ENCODE assay signal across 9 cellular contexts in genomic region chr22:37517826-37518450, GRCh38. TPM values are rescaled to one million over a fixed set of nuclear protein-coding genes. Genes with fewer than 3 reads are reported as not detected.
DNase-seq lines count a peak whose midpoint lies in the region; ATAC-seq and TF ChIP-seq lines count a peak whose summit lies in the region.
"Had no signal": no experiment of that assay in that cellular context is flagged by ENCODE, and none has a peak within 500 bp of the region (broad histone marks: within the 10 kb centered on the region; RNA-seq: fewer than 3 reads in every experiment).

No MANE protein-coding gene starts in this region.

- no peak overlapping the region for H3K27ac Mint-ChIP-seq in activated T-cell treated with anti-CD3 and anti-CD28 coated beads, Interleukin-2, amount 50 U/mL, for 24 hours

- no peak for TF ChIP-seq POLR2A in GM18505 (IDR thresholded peaks at IDR 0.05; ENCODE audit: borderline replicate concordance, extremely low read depth, insufficient read depth, insufficient read length)

- no peak for TF ChIP-seq CTCF in mammary epithelial cell (conservative IDR thresholded peaks at IDR 0.05 in 1 of 2, IDR thresholded peaks at IDR 0.05 in 1 of 2; ENCODE audit: extremely low read depth in 1 of 2, insufficient read depth in 1 of 2, low read depth in 1 of 2, low read length in 2 of 2)
- no peak for TF ChIP-seq CTCF in lower lobe of right lung (IDR thresholded peaks at IDR 0.05)

- 5% methylated on average over 13 of the region's 15 CpGs for WGBS in mammary epithelial cell (ENCODE audit: low coverage, missing lambda C conversion rate)

- H2AFZ ChIP-seq in mammary epithelial cell (ENCODE audit: low read depth, low read length), result no peak overlapping the region

- CTCF ChIA-PET in mammary epithelial cell (lab: Charles Lee; ENCODE audit: low non-redundant PET), result no interaction called here

- no peaks in the 10 kb centered on the region for H3K9me3 Mint-ChIP-seq in activated T-cell treated with anti-CD3 and anti-CD28 coated beads, Interleukin-2, amount 50 U/mL, for 24 hours

- H3K9me3 ChIP-seq in mammary epithelial cell (replicated peaks; ENCODE audit: insufficient read depth, low read length), result no peaks in the 10 kb centered on the region
- H3K9me3 ChIP-seq in lower lobe of right lung, result no peaks in the 10 kb centered on the region
- H3K9me3 ChIP-seq in subcutaneous abdominal adipose tissue (ENCODE audit: control insufficient read depth in 5 of 5, low read length in 5 of 5), result no peaks in the 10 kb centered on the region

- H3K27me3 ChIP-seq in mammary epithelial cell (ENCODE audit: insufficient read depth, low read length), result no peaks in the 10 kb centered on the region
- peaks cover 22% of the 10 kb centered on the region for H3K27me3 ChIP-seq in lower lobe of right lung (ENCODE audit: low read depth)
- H3K27me3 ChIP-seq in subcutaneous abdominal adipose tissue (ENCODE audit: control insufficient read depth in 5 of 5, insufficient read depth in 4 of 5, low read length in 5 of 5), result peaks cover 9 to 38% (median 28%) of the 10 kb centered on the region in 5 donors

- no peak for ATAC-seq in lower lobe of right lung
- ATAC-seq in HG03460 (IDR thresholded peaks at IDR 0.05; ENCODE audit: unreplicated experiment), result no peak
- no peak for ATAC-seq in HG03045 (IDR thresholded peaks at IDR 0.05; ENCODE audit: unreplicated experiment)
- ATAC-seq in GM18505 (IDR thresholded peaks at IDR 0.05; ENCODE audit: unreplicated experiment), result no peak

- DNase-seq in activated T-cell treated with anti-CD3 and anti-CD28 coated beads, Interleukin-2, amount 50 U/mL, for 24 hours, result no peak
- DNase-seq in activated T-cell treated with anti-CD3 and anti-CD28 coated beads for 4 hours (no peak), mammary epithelial cell (peak; percentile 77), lower lobe of right lung (no peak)
- DNase-seq: NCI-H146 had no signal

- H3K4me3 ChIP-seq in mammary epithelial cell (replicated peaks in 1 of 3; ENCODE audit: insufficient read depth in 1 of 3, low read depth in 2 of 3, low read length in 3 of 3) (peak overlapping the region; percentile 59 to 99 (median 76)), lower lobe of right lung (peak overlapping the region; percentile 68), subcutaneous abdominal adipose tissue (ENCODE audit: low read depth in 1 of 5, low read length in 5 of 5) (peak overlapping the region in 4 of 5 donors; percentile 13 to 74 (median 68))

- H3K27me3 Mint-ChIP-seq in activated T-cell treated with anti-CD3 and anti-CD28 coated beads, Interleukin-2, amount 50 U/mL, for 24 hours, result peaks cover 43% of the 10 kb centered on the region

- peak overlapping the region; percentile 86 for H3K4me2 ChIP-seq in mammary epithelial cell (ENCODE audit: insufficient read depth, low read depth, low read length)

- H3K4me1 ChIP-seq in mammary epithelial cell (ENCODE audit: insufficient read depth, low read length) (peaks cover 39% of the 10 kb centered on the region), lower lobe of right lung (peaks cover 13% of the 10 kb centered on the region), subcutaneous abdominal adipose tissue (ENCODE audit: control insufficient read depth in 5 of 5, insufficient read depth in 5 of 5, low read length in 5 of 5) (peaks cover 0 to 28% (median 10%) of the 10 kb centered on the region in 5 donors)

- H3K36me3 ChIP-seq in mammary epithelial cell (ENCODE audit: insufficient read depth, low read length), result peaks cover 18% of the 10 kb centered on the region
- H3K36me3 ChIP-seq in lower lobe of right lung, result no peaks in the 10 kb centered on the region
- peaks cover 0 to 6% (median 2%) of the 10 kb centered on the region in 5 donors for H3K36me3 ChIP-seq in subcutaneous abdominal adipose tissue (ENCODE audit: control insufficient read depth in 5 of 5, insufficient read depth in 5 of 5, low read length in 5 of 5)

- peaks cover 6% of the 10 kb centered on the region for H3K4me1 Mint-ChIP-seq in activated T-cell treated with anti-CD3 and anti-CD28 coated beads, Interleukin-2, amount 50 U/mL, for 24 hours (ENCODE audit: low read depth)

- H3K9ac ChIP-seq in mammary epithelial cell (ENCODE audit: insufficient read depth, low read length) (peak overlapping the region; percentile 98), subcutaneous abdominal adipose tissue (ENCODE audit: low read length in 5 of 5) (peak overlapping the region in 1 of 5 donors; percentile 72)

- in situ Hi-C loops in mammary epithelial cell (cut with MboI; ENCODE audit: low sequenced_read_pairs in 2 of 2), result no loop called here

- intact Hi-C loops in mammary epithelial cell (cut with micrococcal nuclease) (loop anchor here (1.0 kb wide), 1 partner anchor 8 kb away; no protein-coding TSS in a partner anchor), lower lobe of right lung (cut with DNase I) (no loop called here)

- H3K27ac ChIP-seq in mammary epithelial cell (ENCODE audit: insufficient read depth, low read depth, low read length) (peak overlapping the region; percentile 91), lower lobe of right lung (peak overlapping the region; percentile 64), subcutaneous abdominal adipose tissue (ENCODE audit: low read depth, low read length) (no peak overlapping the region)

- H4K20me1 ChIP-seq in mammary epithelial cell (ENCODE audit: insufficient read depth, low read length), result no peaks in the 10 kb centered on the region

- H3K36me3 Mint-ChIP-seq in activated T-cell treated with anti-CD3 and anti-CD28 coated beads, Interleukin-2, amount 50 U/mL, for 24 hours (ENCODE audit: low read depth), result no peaks in the 10 kb centered on the region

- no TSS peak for BruUV-seq in mammary epithelial cell (replicated peaks; lab: Mats Ljungman, UMichigan)

- dilution Hi-C loops in mammary epithelial cell (cut with HindIII; ENCODE audit: low sequenced_read_pairs), result no loop called here

- peaks cover 61% of the 10 kb centered on the region for H3K79me2 ChIP-seq in mammary epithelial cell (ENCODE audit: insufficient read depth, low read length)

- H3K4me3 Mint-ChIP-seq in activated T-cell treated with anti-CD3 and anti-CD28 coated beads, Interleukin-2, amount 50 U/mL, for 24 hours, result peak overlapping the region; percentile 65

RNA-seq across cellular contexts. Expression of gene CARD10, which starts 1.3 kb away (rescaled TPM):
- total RNA-seq in mammary epithelial cell, result 100 to 1,000 TPM in 1 of 2 donors, 10 to 100 TPM in 1; 62.0 to 152 TPM
- polyA plus RNA-seq in mammary epithelial cell, result 71.0 TPM
- polyA minus RNA-seq in mammary epithelial cell, result 118 TPM
- total RNA-seq in lower lobe of right lung, result 14.9 TPM

RNA-seq across cellular contexts. Expression of gene MFNG, which starts 31.8 kb away (rescaled TPM):
- total RNA-seq in mammary epithelial cell (10 to 100 TPM in 1 of 2 donors, 1 to 10 TPM in 1; 3.5 to 48.9 TPM), lower lobe of right lung (71.0 TPM)
- polyA plus RNA-seq in mammary epithelial cell, result 6.0 TPM
- polyA minus RNA-seq in mammary epithelial cell, result not detected

RNA-seq across cellular contexts. Expression of gene CDC42EP1, which starts 42.3 kb away (rescaled TPM):
- 10 to 100 TPM; 17.5 to 98.4 TPM for total RNA-seq in mammary epithelial cell
- 12.7 TPM for polyA plus RNA-seq in mammary epithelial cell
- polyA minus RNA-seq in mammary epithelial cell, result 32.2 TPM
- 46.0 TPM for total RNA-seq in lower lobe of right lung
